Comparison of ENCODE assay signal across 14 cellular contexts in genomic region chr7:30906520-30907240, GRCh38. TPM values are rescaled to one million over a fixed set of nuclear protein-coding genes. Genes with fewer than 3 reads are reported as not detected.
DNase-seq lines count a peak whose midpoint lies in the region; ATAC-seq lines count a peak whose summit lies in the region.
"Had no signal": no experiment of that assay in that cellular context is flagged by ENCODE, and none has a peak within 500 bp of the region (broad histone marks: within the 10 kb centered on the region; RNA-seq: fewer than 3 reads in every experiment).

No MANE protein-coding gene starts in this region.

- H3K27ac ChIP-seq in rectal smooth muscle tissue (ENCODE audit: low read depth, low read length), result peak overlapping the region; percentile 43

- no peaks in the 10 kb centered on the region for H3K36me3 ChIP-seq in rectal smooth muscle tissue (ENCODE audit: control insufficient read depth, insufficient read depth, low read length)

- in situ Hi-C loops in G401 (cut with HindIII; ENCODE audit: low sequenced_read_pairs), result no loop called here

- no peak overlapping the region for H3K9ac ChIP-seq in rectal smooth muscle tissue (ENCODE audit: low read length)

- H3K27me3 ChIP-seq in rectal smooth muscle tissue (ENCODE audit: control insufficient read depth, insufficient read depth, low read length), result no peaks in the 10 kb centered on the region

- peaks cover 24% of the 10 kb centered on the region for H3K4me1 ChIP-seq in rectal smooth muscle tissue (ENCODE audit: control insufficient read depth, insufficient read depth, low read length)

- H3K4me3 ChIP-seq in rectal smooth muscle tissue (ENCODE audit: low read length), result no peak overlapping the region

- DNase-seq in AG08395 (ENCODE audit: low spot score), result peak; percentile 85
- DNase-seq in NCI-H82 (lab: John Stamatoyannopoulos, UW), result peak; percentile 51
- DNase-seq in fibroblast of gingiva (ENCODE audit: low read depth), result peak; percentile 78
- no peak for DNase-seq in NK-92 (lab: John Stamatoyannopoulos, UW; ENCODE audit: unreplicated experiment)
- DNase-seq in activated CD4-positive, CD25-positive, alpha-beta regulatory T cell treated with anti-CD3 and anti-CD28 coated beads, Interleukin-2, amount 50 U/mL, for 72 hours, result no peak
- DNase-seq in G401 (ENCODE audit: low spot score), result no peak
- DNase-seq: activated CD4-positive, alpha-beta memory T cell treated with anti-CD3 and anti-CD28 coated beads, Interleukin-2, amount 10 ng/mL, durations not matched to agents 7 days and 5 days; activated gamma-delta T cell; DMS53; H7; naive thymus-derived CD8-positive, alpha-beta T cell had no signal

- ATAC-seq in HG03025 (IDR thresholded peaks at IDR 0.05; ENCODE audit: low FRiP score, unreplicated experiment), result no peak
- ATAC-seq: naive thymus-derived CD8-positive, alpha-beta T cell had no signal

RNA-seq across cellular contexts. Expression of gene AQP1, which starts 5.0 kb away (rescaled TPM):
- total RNA-seq in G401 (2014; rRNA removed; shearing (Covaris generic)), result not detected in 2 replicates
- total RNA-seq: H7 had no signal

RNA-seq across cellular contexts. Expression of gene GHRHR, which starts 57.1 kb away (rescaled TPM):
- total RNA-seq in G401 (2014; rRNA removed; shearing (Covaris generic)), result not detected in 2 replicates
- total RNA-seq: activated CD4-positive, alpha-beta memory T cell treated with anti-CD3 and anti-CD28 coated beads, Interleukin-2, amount 10 ng/mL, durations not matched to agents 7 days and 5 days; epithelial cell of proximal tubule; naive thymus-derived CD8-positive, alpha-beta T cell had no signal

Comparison
In these comparisons a context has a peak if more than half of its experiments do, and no peak if none do; other contexts are left out.
1. DNase-seq: peak in AG08395 (single experiment), NCI-H82 (single experiment) and fibroblast of gingiva (single experiment); none in NK-92 (single experiment), activated CD4-positive, CD25-positive, alpha-beta regulatory T cell treated with anti-CD3 and anti-CD28 coated beads, Interleukin-2, amount 50 U/mL, for 72 hours (single experiment) and G401 (single experiment).